ENCODE assay signal across 20 cellular contexts in genomic region chr1:25494952-25495351, GRCh38. TPM values are rescaled to one million over a fixed set of nuclear protein-coding genes. Genes with fewer than 3 reads are reported as not detected.
DNase-seq lines count a peak whose midpoint lies in the region; ATAC-seq and TF ChIP-seq lines count a peak whose summit lies in the region.
"Had no signal": no experiment of that assay in that cellular context is flagged by ENCODE, and none has a peak within 500 bp of the region (broad histone marks: within the 10 kb centered on the region; RNA-seq: fewer than 3 reads in every experiment).

No MANE protein-coding gene starts in this region.

- H3K27me3 ChIP-seq in thyroid gland (no peaks in the 10 kb centered on the region), tibial artery (no peaks in the 10 kb centered on the region)

- H3K9me3 ChIP-seq in thyroid gland (no peaks in the 10 kb centered on the region), tibial artery (no peaks in the 10 kb centered on the region)

- ATAC-seq in WTC11 (no peak), HG03108 (IDR thresholded peaks at IDR 0.05; ENCODE audit: unreplicated experiment) (no peak)
- ATAC-seq: GM12878 had no signal

- 24 to 25% methylated on average over 3 of the region's 3 CpGs for WGBS in thyroid gland, 2 donors

- no peak overlapping the region for H3K4me3 ChIP-seq in thyroid gland (replicated peaks in 1 of 3)
- H3K4me3 ChIP-seq in tibial artery: no peak overlapping the region
- H3K4me3 ChIP-seq: GM12878 had no signal

- DNase-seq in activated naive CD4-positive, alpha-beta T cell (lab: John Stamatoyannopoulos, UW): no peak
- DNase-seq in WTC11 (ENCODE audit: low spot score) (no peak), thyroid gland (peak; percentile 78 to 83), tibial artery (no peak), NCI-H524 (lab: John Stamatoyannopoulos, UW) (no peak)
- DNase-seq: 8988T; CD4-positive, alpha-beta memory T cell; DMS53; EL; KBM-7; NCI-H1417; NCI-H187; NCI-H2227 treated with DMSO at 0.1 percent for 48 hours; NCI-H524 treated with DMSO at 0.1 percent for 48 hours; SHP77 had no signal

- peaks cover 17% of the 10 kb centered on the region for H3K36me3 Mint-ChIP-seq in activated naive CD4-positive, alpha-beta T cell treated with anti-CD3 and anti-CD28 coated beads, Interleukin-2, amount 50 U/mL, for 24 hours
- H3K36me3 Mint-ChIP-seq in WTC11 (peaks cover 5% of the 10 kb centered on the region; the same call in 1 of the 2 replicates), nephron (ENCODE audit: low read depth) (peaks cover 67% of the 10 kb centered on the region)

- POLR2A ChIA-PET in WTC11 (lab: Charles Lee): no interaction called here

- no peaks in the 10 kb centered on the region for H3K9me3 Mint-ChIP-seq in activated naive CD4-positive, alpha-beta T cell treated with anti-CD3 and anti-CD28 coated beads, Interleukin-2, amount 50 U/mL, for 24 hours
- no peaks in the 10 kb centered on the region for H3K9me3 Mint-ChIP-seq in WTC11
- H3K9me3 Mint-ChIP-seq in nephron: no peaks in the 10 kb centered on the region
- H3K9me3 Mint-ChIP-seq: CD4-positive, alpha-beta memory T cell had no signal

- peaks cover 5% of the 10 kb centered on the region for H3K4me1 Mint-ChIP-seq in activated naive CD4-positive, alpha-beta T cell treated with anti-CD3 and anti-CD28 coated beads, Interleukin-2, amount 50 U/mL, for 24 hours
- peaks cover 17% of the 10 kb centered on the region for H3K4me1 Mint-ChIP-seq in WTC11
- peaks cover 6% of the 10 kb centered on the region for H3K4me1 Mint-ChIP-seq in nephron
- H3K4me1 Mint-ChIP-seq: B cell had no signal

- peaks cover 14 to 33% of the 10 kb centered on the region in 2 donors for H3K36me3 ChIP-seq in thyroid gland
- peaks cover 23 to 69% (median 38%) of the 10 kb centered on the region in 3 donors for H3K36me3 ChIP-seq in tibial artery

- H3K27ac Mint-ChIP-seq in activated naive CD4-positive, alpha-beta T cell treated with anti-CD3 and anti-CD28 coated beads, Interleukin-2, amount 50 U/mL, for 24 hours: peak overlapping the region; percentile 81
- H3K27ac Mint-ChIP-seq in WTC11: peak overlapping the region; percentile 59
- peak overlapping the region; percentile 21 to 42 (median 40) for H3K27ac Mint-ChIP-seq in nephron
- H3K27ac Mint-ChIP-seq: B cell had no signal

- intact Hi-C loops in thyroid gland (cut with DNase I) (no loop called here), tibial artery (cut with DNase I; ENCODE audit: low total_unique reads) (no loop called here)

- H3K4me1 ChIP-seq in thyroid gland: peaks cover 12 to 17% of the 10 kb centered on the region in 2 donors
- H3K4me1 ChIP-seq in tibial artery: peaks cover 0 to 22% (median 12%) of the 10 kb centered on the region in 4 donors

- H3K4me3 Mint-ChIP-seq in activated naive CD4-positive, alpha-beta T cell treated with anti-CD3 and anti-CD28 coated beads, Interleukin-2, amount 50 U/mL, for 24 hours: no peak overlapping the region
- H3K4me3 Mint-ChIP-seq in WTC11 (no peak overlapping the region), nephron (no peak overlapping the region)
- H3K4me3 Mint-ChIP-seq: B cell; CD4-positive, alpha-beta memory T cell had no signal

- H3K27ac ChIP-seq in thyroid gland: peak overlapping the region; percentile 54 to 72 (median 61)
- H3K27ac ChIP-seq in tibial artery: no peak overlapping the region

- H3K27me3 Mint-ChIP-seq in activated naive CD4-positive, alpha-beta T cell treated with anti-CD3 and anti-CD28 coated beads, Interleukin-2, amount 50 U/mL, for 24 hours: no peaks in the 10 kb centered on the region
- H3K27me3 Mint-ChIP-seq in WTC11 (ENCODE audit: low read depth) (no peaks in the 10 kb centered on the region), nephron (ENCODE audit: low read depth) (no peaks in the 10 kb centered on the region)
- H3K27me3 Mint-ChIP-seq: B cell; CD4-positive, alpha-beta memory T cell had no signal

- no peak for TF ChIP-seq POLR2A in thyroid gland (IDR thresholded peaks at IDR 0.05)

- TF ChIP-seq CTCF in WTC11 (IDR thresholded peaks at IDR 0.05): no peak
- TF ChIP-seq CTCF in nephron (IDR thresholded peaks at IDR 0.05; ENCODE audit: unreplicated experiment in 3 of 3): no peak
- TF ChIP-seq CTCF in thyroid gland (IDR thresholded peaks at IDR 0.05): no peak
- TF ChIP-seq CTCF in tibial artery (IDR thresholded peaks at IDR 0.05): no peak

- CTCF ChIA-PET in WTC11 (lab: Charles Lee): interaction anchor here (0.7 to 2.0 kb wide), 3 partner anchors 9 to 26 kb away, joined by 3 to 7 read pairs (median 5); no protein-coding TSS in a partner anchor

TF ChIP-seq in WTC11, 78 proteins besides CTCF, POLR2A, EP300 and RAD21 (continues in another document):
- no peak for TF ChIP-seq OVOL2 (CRISPR knock-in tag; IDR thresholded peaks at IDR 0.05; ENCODE audit: borderline replicate concordance)
- no peak for TF ChIP-seq ERG (CRISPR knock-in tag; IDR thresholded peaks at IDR 0.05)
- TF ChIP-seq ATF1 (CRISPR knock-in tag; IDR thresholded peaks at IDR 0.05): no peak
- TF ChIP-seq ZNF425 (CRISPR knock-in tag; conservative IDR thresholded peaks at IDR 0.05): no peak
- TF ChIP-seq FOXP1 (CRISPR knock-in tag; IDR thresholded peaks at IDR 0.05; ENCODE audit: borderline replicate concordance): no peak
- no peak for TF ChIP-seq GTF2I (CRISPR knock-in tag; conservative IDR thresholded peaks at IDR 0.05)
- TF ChIP-seq, protein P1, sequence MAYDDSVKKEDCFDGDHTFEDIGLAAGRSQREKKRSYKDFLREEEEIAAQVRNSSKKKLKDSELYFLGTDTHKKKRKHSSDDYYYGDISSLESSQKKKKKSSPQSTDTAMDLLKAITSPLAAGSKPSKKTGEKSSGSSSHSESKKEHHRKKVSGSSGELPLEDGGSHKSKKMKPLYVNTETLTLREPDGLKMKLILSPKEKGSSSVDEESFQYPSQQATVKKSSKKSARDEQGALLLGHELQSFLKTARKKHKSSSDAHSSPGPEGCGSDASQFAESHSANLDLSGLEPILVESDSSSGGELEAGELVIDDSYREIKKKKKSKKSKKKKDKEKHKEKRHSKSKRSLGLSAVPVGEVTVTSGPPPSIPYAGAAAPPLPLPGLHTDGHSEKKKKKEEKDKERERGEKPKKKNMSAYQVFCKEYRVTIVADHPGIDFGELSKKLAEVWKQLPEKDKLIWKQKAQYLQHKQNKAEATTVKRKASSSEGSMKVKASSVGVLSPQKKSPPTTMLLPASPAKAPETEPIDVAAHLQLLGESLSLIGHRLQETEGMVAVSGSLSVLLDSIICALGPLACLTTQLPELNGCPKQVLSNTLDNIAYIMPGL (CRISPR knock-in tag; IDR thresholded peaks at IDR 0.05): no peak
- TF ChIP-seq ZNF317 (CRISPR knock-in tag; IDR thresholded peaks at IDR 0.05; ENCODE audit: borderline replicate concordance, low read depth): no peak
- no peak for TF ChIP-seq SP1 (CRISPR knock-in tag; conservative IDR thresholded peaks at IDR 0.05)
- TF ChIP-seq, protein P2, sequence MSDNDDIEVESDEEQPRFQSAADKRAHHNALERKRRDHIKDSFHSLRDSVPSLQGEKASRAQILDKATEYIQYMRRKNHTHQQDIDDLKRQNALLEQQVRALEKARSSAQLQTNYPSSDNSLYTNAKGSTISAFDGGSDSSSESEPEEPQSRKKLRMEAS (CRISPR knock-in tag; IDR thresholded peaks at IDR 0.05): no peak
- TF ChIP-seq CDX4 (CRISPR knock-in tag; IDR thresholded peaks at IDR 0.05; ENCODE audit: borderline replicate concordance): no peak
- TF ChIP-seq, protein P3, sequence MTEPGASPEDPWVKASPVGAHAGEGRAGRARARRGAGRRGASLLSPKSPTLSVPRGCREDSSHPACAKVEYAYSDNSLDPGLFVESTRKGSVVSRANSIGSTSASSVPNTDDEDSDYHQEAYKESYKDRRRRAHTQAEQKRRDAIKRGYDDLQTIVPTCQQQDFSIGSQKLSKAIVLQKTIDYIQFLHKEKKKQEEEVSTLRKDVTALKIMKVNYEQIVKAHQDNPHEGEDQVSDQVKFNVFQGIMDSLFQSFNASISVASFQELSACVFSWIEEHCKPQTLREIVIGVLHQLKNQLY (CRISPR knock-in tag; IDR thresholded peaks at IDR 0.05): no peak
- TF ChIP-seq NR2C2 (CRISPR knock-in tag; IDR thresholded peaks at IDR 0.05): no peak

RNA-seq across cellular contexts. Expression of gene LDLRAP1, which starts 48.5 kb away (rescaled TPM):
- total RNA-seq in WTC11 (2021) (14.1 to 16.3 TPM (median 14.2 TPM) in 3 replicates), thyroid gland (10 to 100 TPM; 25.1 to 40.9 (median 34.4) TPM)

Comparison
In these comparisons a context has a peak if more than half of its experiments do, and no peak if none do; other contexts are left out.
1. DNase-seq: peak in thyroid gland (2 of 2); none in activated naive CD4-positive, alpha-beta T cell (0 of 4), WTC11 (single experiment), tibial artery (0 of 2) and NCI-H524 (0 of 2).
2. H3K27ac ChIP-seq: peak in thyroid gland (3 of 3); none in tibial artery (0 of 2).
3. Peak in every context shown above with its lines, with median percentiles within 50 percentile points of each other: H3K27ac Mint-ChIP-seq.